ENCODE assay signal across 27 cellular contexts in the genomic region with DNA sequence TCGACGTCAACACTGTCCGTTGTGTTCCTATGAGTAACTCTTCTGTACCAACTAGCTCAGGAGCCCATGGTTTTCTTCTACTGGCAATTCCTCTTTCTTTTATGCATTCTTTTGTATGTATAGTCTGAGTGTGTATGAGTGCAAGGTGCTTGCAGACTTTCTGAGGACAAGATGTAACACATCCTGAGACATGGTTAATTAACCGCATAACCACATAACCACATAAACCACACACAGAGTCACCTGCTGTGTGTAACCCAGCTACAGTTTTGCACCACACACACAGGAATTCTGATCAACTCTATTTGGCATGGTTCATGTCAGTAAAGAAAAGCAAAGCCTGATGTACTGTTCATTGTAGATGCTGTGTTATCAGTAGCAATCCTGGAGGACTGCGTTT.
DNase-seq lines count a peak whose midpoint lies in the region; ATAC-seq and TF ChIP-seq lines count a peak whose summit lies in the region.
"Had no signal": no experiment of that assay in that cellular context is flagged by ENCODE, and none has a peak within 500 bp of the region (broad histone marks: within the 10 kb centered on the region; RNA-seq: fewer than 3 reads in every experiment).

No MANE protein-coding gene starts in this region.

- H3K9ac ChIP-seq in mammary epithelial cell (ENCODE audit: insufficient read depth, low read length) = no peak overlapping the region

- POLR2A ChIA-PET in MCF 10A (lab: Yijun Ruan, JAX) = interaction anchor here (0.5 kb wide), 1 partner anchor 76 kb away, joined by 3 read pairs; no protein-coding TSS in a partner anchor

- no peak overlapping the region for H3K27ac Mint-ChIP-seq in MCF 10A (ENCODE audit: low read depth, unreplicated experiment)
- H3K27ac Mint-ChIP-seq: activated CD4-positive, alpha-beta T cell treated with anti-CD3 and anti-CD28 coated beads for 36 hours; activated naive CD8-positive, alpha-beta T cell had no signal

- peaks cover 95% of the 10 kb centered on the region for H3K27me3 Mint-ChIP-seq in MCF 10A (ENCODE audit: insufficient read depth, unreplicated experiment)
- H3K27me3 Mint-ChIP-seq: activated naive CD8-positive, alpha-beta T cell had no signal

- no peaks in the 10 kb centered on the region for H4K20me1 ChIP-seq in mammary epithelial cell (ENCODE audit: insufficient read depth, low read length)

- no peak for ATAC-seq in activated CD4-positive, CD25-positive, alpha-beta regulatory T cell treated with anti-CD3 and anti-CD28 coated beads, Interleukin-2, amount 50 U/mL, for 24 hours
- ATAC-seq in SK-N-SH treated with all-trans-retinoic acid at 6 μM for 48 hours = no peak
- no peak for ATAC-seq in HG02588 (IDR thresholded peaks at IDR 0.05; ENCODE audit: unreplicated experiment)
- ATAC-seq: activated CD4-positive, alpha-beta T cell treated with anti-CD3 and anti-CD28 coated beads for 36 hours; gastroesophageal sphincter; left colon; psoas muscle had no signal

- H3K4me2 ChIP-seq in mammary epithelial cell (ENCODE audit: insufficient read depth, low read depth, low read length) = no peak overlapping the region
- H3K4me2 ChIP-seq: hepatocyte had no signal

- no peaks in the 10 kb centered on the region for H3K36me3 Mint-ChIP-seq in MCF 10A (ENCODE audit: insufficient read depth, unreplicated experiment)
- H3K36me3 Mint-ChIP-seq: activated naive CD8-positive, alpha-beta T cell; CD14-positive monocyte had no signal

- peaks cover 3% of the 10 kb centered on the region for H3K9me3 ChIP-seq in mammary epithelial cell (replicated peaks; ENCODE audit: insufficient read depth, low read length)
- H3K9me3 ChIP-seq: Caco-2, gastroesophageal sphincter, psoas muscle, transverse colon had no signal

- intact Hi-C loops in mammary epithelial cell (cut with micrococcal nuclease) (no loop called here), MCF 10A (cut with micrococcal nuclease) (no loop called here)

- CTCF ChIA-PET in mammary epithelial cell (lab: Charles Lee; ENCODE audit: low non-redundant PET) (no interaction called here), MCF 10A (lab: Yijun Ruan, JAX) (interaction anchor here (0.7 kb wide), 1 partner anchor 134 kb away, joined by 3 read pairs; no protein-coding TSS in a partner anchor)

- dilution Hi-C loops in mammary epithelial cell (cut with HindIII; ENCODE audit: low sequenced_read_pairs) = loop anchor here (5.0 kb wide), 1 partner anchor 54 kb away; no protein-coding TSS in a partner anchor

- DNase-seq in mammary epithelial cell = peak; percentile 7
- no peak for DNase-seq in MCF 10A (ENCODE audit: unreplicated experiment)
- peak; percentile 22 for DNase-seq in NCI-H345 (lab: John Stamatoyannopoulos, UW)
- DNase-seq in epithelial cell of prostate (ENCODE audit: low read depth, low spot score) = peak; percentile 27
- no peak for DNase-seq in stimulated activated CD4-positive, alpha-beta T cell treated with anti-CD3 and anti-CD28 coated beads, Interleukin-12 subunit alpha, Interleukin-12 subunit beta, amount 100 ng/mL, for 4 hours
- DNase-seq: activated CD4-positive, alpha-beta T cell treated with anti-CD3 and anti-CD28 coated beads for 36 hours; activated effector memory CD4-positive, alpha-beta T cell treated with Interleukin-2 at 50 U/mL for 16 hours; activated T-cell treated with anti-CD3 and anti-CD28 coated beads for 4 hours; Caco-2; Karpas-422; left colon; NCI-H1694; NCI-H2171; NCI-H524; psoas muscle; SHP77; stimulated activated CD4-positive, alpha-beta T cell treated with anti-CD3 and anti-CD28 coated beads, Interleukin-4, amount 100 ng/mL, for 4 hours; transverse colon had no signal

- H3K4me3 ChIP-seq in mammary epithelial cell (replicated peaks in 1 of 3; ENCODE audit: insufficient read depth in 1 of 3, low read depth in 2 of 3, low read length in 3 of 3) = no peak overlapping the region
- H3K4me3 ChIP-seq: gastroesophageal sphincter, hepatocyte, psoas muscle, transverse colon had no signal

- in situ Hi-C loops in mammary epithelial cell (cut with MboI; ENCODE audit: low sequenced_read_pairs in 2 of 2) = no loop called here

- no peaks in the 10 kb centered on the region for H3K79me2 ChIP-seq in mammary epithelial cell (ENCODE audit: insufficient read depth, low read length)
- H3K79me2 ChIP-seq: hepatocyte had no signal

- no peaks in the 10 kb centered on the region for H3K36me3 ChIP-seq in mammary epithelial cell (ENCODE audit: insufficient read depth, low read length)
- H3K36me3 ChIP-seq: gastroesophageal sphincter, transverse colon had no signal

- H3K4me1 ChIP-seq in mammary epithelial cell (ENCODE audit: insufficient read depth, low read length) = no peaks in the 10 kb centered on the region
- H3K4me1 ChIP-seq: Caco-2, psoas muscle had no signal

- no peaks in the 10 kb centered on the region for H3K4me1 Mint-ChIP-seq in MCF 10A (ENCODE audit: insufficient read depth, unreplicated experiment)
- H3K4me1 Mint-ChIP-seq: CD14-positive monocyte had no signal

- H3K27ac ChIP-seq in mammary epithelial cell (ENCODE audit: insufficient read depth, low read depth, low read length) (no peak overlapping the region), epithelial cell of prostate (no peak overlapping the region)
- H3K27ac ChIP-seq: gastroesophageal sphincter, hepatocyte, HL-60, psoas muscle, transverse colon had no signal

- H3K27me3 ChIP-seq in mammary epithelial cell (ENCODE audit: insufficient read depth, low read length) = no peaks in the 10 kb centered on the region
- H3K27me3 ChIP-seq: gastroesophageal sphincter, hepatocyte, transverse colon had no signal

- no peaks in the 10 kb centered on the region for H3K9me3 Mint-ChIP-seq in MCF 10A (ENCODE audit: unreplicated experiment)
- H3K9me3 Mint-ChIP-seq: nephron had no signal

- WGBS in mammary epithelial cell (ENCODE audit: low coverage, missing lambda C conversion rate) = 63% methylated on average over 5 of the region's 5 CpGs

- no peak for TF ChIP-seq CTCF in mammary epithelial cell (conservative IDR thresholded peaks at IDR 0.05 in 1 of 2, IDR thresholded peaks at IDR 0.05 in 1 of 2; ENCODE audit: extremely low read depth in 1 of 2, insufficient read depth in 1 of 2, low read depth in 1 of 2, low read length in 2 of 2)
- TF ChIP-seq CTCF in MCF 10A (IDR thresholded peaks at IDR 0.05; ENCODE audit: unreplicated experiment) = no peak

- no peak overlapping the region for H2AFZ ChIP-seq in mammary epithelial cell (ENCODE audit: low read depth, low read length)
- H2AFZ ChIP-seq: hepatocyte had no signal

- no peak overlapping the region for H3K4me3 Mint-ChIP-seq in MCF 10A (ENCODE audit: unreplicated experiment)
- H3K4me3 Mint-ChIP-seq: activated CD4-positive, alpha-beta T cell treated with anti-CD3 and anti-CD28 coated beads for 36 hours; activated naive CD8-positive, alpha-beta T cell; CD14-positive monocyte; nephron had no signal

- no TSS peak for BruUV-seq in mammary epithelial cell (replicated peaks; lab: Mats Ljungman, UMichigan)
- no TSS peak for BruUV-seq in MCF 10A (replicated peaks; lab: Mats Ljungman, UMichigan)

TF ChIP-seq in SK-N-SH treated with all-trans-retinoic acid at 6 μM for 48 hours, 23 proteins besides CTCF, POLR2A, EP300 and RAD21:
- TF ChIP-seq OSR1 (CRISPR knock-in tag; IDR thresholded peaks at IDR 0.05) = no peak
- TF ChIP-seq PATZ1 (CRISPR knock-in tag; IDR thresholded peaks at IDR 0.05; ENCODE audit: borderline replicate concordance) = no peak
- no peak for TF ChIP-seq RARB (CRISPR knock-in tag; IDR thresholded peaks at IDR 0.05)
- TF ChIP-seq ZNF565 (CRISPR knock-in tag; conservative IDR thresholded peaks at IDR 0.05; ENCODE audit: low read depth) = no peak

Comparison
In these comparisons a context has a peak if more than half of its experiments do, and no peak if none do; other contexts are left out.
1. DNase-seq: peak in mammary epithelial cell (single experiment), NCI-H345 (single experiment) and epithelial cell of prostate (single experiment); none in MCF 10A (single experiment) and stimulated activated CD4-positive, alpha-beta T cell treated with anti-CD3 and anti-CD28 coated beads, Interleukin-12 subunit alpha, Interleukin-12 subunit beta, amount 100 ng/mL, for 4 hours (single experiment).